In genomic region chr12:109900752-109901580, GRCh38 we compare ENCODE assay signal across 8 cellular contexts. TPM values are rescaled to one million over a fixed set of nuclear protein-coding genes. Genes with fewer than 3 reads are reported as not detected.
DNase-seq lines count a peak whose midpoint lies in the region; ATAC-seq and TF ChIP-seq lines count a peak whose summit lies in the region.

No MANE protein-coding gene starts in this region.

- peak overlapping the region; percentile 86 for H3K27ac ChIP-seq in C4-2B
- H3K27ac ChIP-seq in breast epithelium: peak overlapping the region; percentile 81

- peak; percentile 36 for ATAC-seq in GM19351 (IDR thresholded peaks at IDR 0.05; ENCODE audit: unreplicated experiment)

- intact Hi-C loops in breast epithelium (cut with DNase I; ENCODE audit: low total_unique reads): no loop called here
- intact Hi-C loops in lower leg skin (cut with DNase I; ENCODE audit: low total_unique reads): no loop called here

- peaks cover 17% of the 10 kb centered on the region for H3K4me1 Mint-ChIP-seq in type B pancreatic cell (ENCODE audit: unreplicated experiment)

- no peak for TF ChIP-seq CTCF in C4-2B (conservative IDR thresholded peaks at IDR 0.05)
- no peak for TF ChIP-seq CTCF in breast epithelium (IDR thresholded peaks at IDR 0.05)
- no peak for TF ChIP-seq CTCF in lower leg skin (IDR thresholded peaks at IDR 0.05)
- TF ChIP-seq CTCF in type B pancreatic cell (conservative IDR thresholded peaks at IDR 0.05): no peak

- no peaks in the 10 kb centered on the region for H3K9me3 Mint-ChIP-seq in type B pancreatic cell

- H3K36me3 ChIP-seq in breast epithelium: peaks cover 9% of the 10 kb centered on the region

- 2 to 4% methylated on average over 16 of the region's 16 CpGs for WGBS in lower leg skin, 2 donors

- H3K9me3 ChIP-seq in breast epithelium: no peaks in the 10 kb centered on the region

- H3K27ac Mint-ChIP-seq in type B pancreatic cell: peak overlapping the region; percentile 89

- H3K4me3 ChIP-seq in breast epithelium: peak overlapping the region; percentile 68 to 87 (median 85)
- peak overlapping the region; percentile 48 for H3K4me3 ChIP-seq in lower leg skin (ENCODE audit: low read depth, poor library complexity, severe bottlenecking)

- peak overlapping the region; percentile 93 for H3K4me3 Mint-ChIP-seq in type B pancreatic cell

- peaks cover 0 to 6% of the 10 kb centered on the region in 2 donors for H3K4me1 ChIP-seq in breast epithelium

- no peaks in the 10 kb centered on the region for H3K27me3 ChIP-seq in breast epithelium

- H3K36me3 Mint-ChIP-seq in type B pancreatic cell: peaks cover 4% of the 10 kb centered on the region

- DNase-seq in M059J (ENCODE audit: low read depth) (peak; percentile 8), breast epithelium (ENCODE audit: low spot score in 2 of 2) (no peak), lower leg skin (ENCODE audit: low spot score in 2 of 2) (no peak), type B pancreatic cell (ENCODE audit: extremely low spot score, unreplicated experiment) (no peak), NCI-H510A (lab: John Stamatoyannopoulos, UW) (no peak)
- no peak for DNase-seq in central memory CD4-positive, alpha-beta T cell

- no peaks in the 10 kb centered on the region for H3K27me3 Mint-ChIP-seq in type B pancreatic cell

- no peak for TF ChIP-seq POLR2A in breast epithelium (IDR thresholded peaks at IDR 0.05)
- no peak for TF ChIP-seq POLR2A in lower leg skin (IDR thresholded peaks at IDR 0.05)

RNA-seq across cellular contexts. Expression of gene TCHP, which starts 0.9 kb away (rescaled TPM):
- 12.7 and 13.8 TPM in 2 replicates for total RNA-seq in M059J (2014; rRNA removed; shearing (Covaris generic))
- total RNA-seq in breast epithelium: 10 to 100 TPM; 10.2 to 20.0 (median 18.6) TPM
- total RNA-seq in lower leg skin: 10 to 100 TPM; 28.3 to 61.5 (median 36.3) TPM
- total RNA-seq in type B pancreatic cell (ENCODE audit: low replicate concordance): 21.6 TPM in 2 replicates

RNA-seq across cellular contexts. Expression of gene GLTP, which starts 20.6 kb away (rescaled TPM):
- total RNA-seq in M059J (2014; rRNA removed; shearing (Covaris generic)): 44.3 and 53.9 TPM in 2 replicates
- total RNA-seq in breast epithelium: 10 to 100 TPM; 38.2 to 53.1 (median 40.1) TPM
- 100 to 1,000 TPM; 536 to 775 (median 660) TPM for total RNA-seq in lower leg skin
- total RNA-seq in type B pancreatic cell (ENCODE audit: low replicate concordance): 48.7 and 118 TPM in 2 replicates
